ENCODE assay signal across 12 cellular contexts in the genomic region with DNA sequence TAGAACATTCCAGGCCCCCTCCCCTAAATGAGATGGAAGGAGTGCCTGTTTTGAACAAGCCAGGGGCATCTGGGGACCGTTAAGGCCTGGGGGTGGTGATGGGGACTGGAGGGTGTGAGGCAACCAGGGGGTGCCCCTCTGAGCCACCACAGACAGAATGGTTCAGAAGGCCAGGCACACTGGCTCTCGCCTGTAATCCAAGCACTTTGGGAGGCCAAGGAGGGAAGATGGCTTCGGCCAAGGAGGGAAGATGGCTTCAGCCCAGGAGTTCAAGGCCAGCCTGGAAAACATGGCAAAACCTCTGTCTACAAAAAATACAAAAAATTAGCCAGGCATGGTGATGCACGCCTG. TPM values are rescaled to one million over a fixed set of nuclear protein-coding genes. Genes with fewer than 3 reads are reported as not detected.
A peak's percentile ranks its signal among the peaks of the same experiment; 100 is the strongest.
DNase-seq lines count a peak whose midpoint lies in the region; ATAC-seq and TF ChIP-seq lines count a peak whose summit lies in the region.
"Had no signal": no experiment of that assay in that cellular context is flagged by ENCODE, and none has a peak within 500 bp of the region (broad histone marks: within the 10 kb centered on the region; RNA-seq: fewer than 3 reads in every experiment).

No MANE protein-coding gene starts in this region.

- intact Hi-C loops in spleen (cut with DNase I; ENCODE audit: low total_unique reads): no loop called here
- intact Hi-C loops in Calu3 (cut with micrococcal nuclease; ENCODE audit: unreplicated experiment): no loop called here

- H3K27me3 ChIP-seq in spleen (replicated peaks in 1 of 7): peaks cover 0 to 52% (median 38%) of the 10 kb centered on the region in 7 donors
- H3K27me3 ChIP-seq: right atrium auricular region had no signal

- H3K27ac ChIP-seq in spleen: peak overlapping the region in 7 of 8 donors; percentile 49 to 79 (median 77)

- no peak overlapping the region for H3K27ac Mint-ChIP-seq in Calu3 (ENCODE audit: unreplicated experiment)

- no peak for ATAC-seq in HG03097 (IDR thresholded peaks at IDR 0.05; ENCODE audit: low FRiP score, unreplicated experiment)

- 77 to 89% (median 82%) methylated on average over 4 of the region's 4 CpGs for WGBS in spleen, 5 donors

- peaks cover 28% of the 10 kb centered on the region for H3K36me3 Mint-ChIP-seq in Calu3 (ENCODE audit: insufficient read depth, unreplicated experiment)

- H3K4me1 ChIP-seq in spleen: peaks cover 26 to 81% (median 68%) of the 10 kb centered on the region in 6 donors

- H3K4me3 ChIP-seq in GM12865 (ENCODE audit: low read depth, low read length): peak overlapping the region; percentile 96
- H3K4me3 ChIP-seq in WI38 (ENCODE audit: low read depth, low read length): peak overlapping the region; percentile 90
- H3K4me3 ChIP-seq in fibroblast of pulmonary artery (replicated peaks; ENCODE audit: low read depth, low read length): peak overlapping the region; percentile 67
- peak overlapping the region in 1 of 8 donors; percentile 75 for H3K4me3 ChIP-seq in spleen

- CTCF ChIA-PET in Calu3 (lab: Charles Lee): no interaction called here

- BruUV-seq in Calu3 (replicated peaks; lab: Mats Ljungman, UMichigan): no TSS peak

- H3K36me3 ChIP-seq in spleen: no peaks in the 10 kb centered on the region
- H3K36me3 ChIP-seq: right atrium auricular region had no signal

- H3K9me3 ChIP-seq in spleen: no peaks in the 10 kb centered on the region
- H3K9me3 ChIP-seq: right atrium auricular region had no signal

- H3K27me3 Mint-ChIP-seq in Calu3 (ENCODE audit: unreplicated experiment): peaks cover 72% of the 10 kb centered on the region

- H3K9me3 Mint-ChIP-seq in Calu3 (ENCODE audit: low read depth, unreplicated experiment): no peaks in the 10 kb centered on the region

- H3K4me1 Mint-ChIP-seq in Calu3 (ENCODE audit: low read depth, unreplicated experiment): peaks cover 38% of the 10 kb centered on the region

- H3K4me3 Mint-ChIP-seq in Calu3 (ENCODE audit: low read depth, unreplicated experiment): no peak overlapping the region

- DNase-seq in GM12865 (ENCODE audit: low read depth): no peak
- DNase-seq in fibroblast of pulmonary artery (ENCODE audit: low read depth): no peak
- no peak for DNase-seq in spleen
- DNase-seq in mucosa of gallbladder (ENCODE audit: low spot score): no peak
- DNase-seq in iPS-NIHi7 (ENCODE audit: extremely low spot score): no peak
- no peak for DNase-seq in Calu3
- DNase-seq: KG1, NCI-H446, T-helper 2 cell had no signal

- TF ChIP-seq CTCF in GM12865 (IDR thresholded peaks at IDR 0.05; ENCODE audit: insufficient read depth, low read depth, low read length, missing control alignments): no peak
- TF ChIP-seq CTCF in WI38 (IDR thresholded peaks at IDR 0.05; ENCODE audit: low read depth, low read length): no peak
- no peak for TF ChIP-seq CTCF in fibroblast of pulmonary artery (IDR thresholded peaks at IDR 0.05; ENCODE audit: low read length, missing control alignments)
- no peak for TF ChIP-seq CTCF in spleen (IDR thresholded peaks at IDR 0.05 in 8 of 11, conservative IDR thresholded peaks at IDR 0.05 in 3 of 11)
- no peak for TF ChIP-seq CTCF in Calu3 (IDR thresholded peaks at IDR 0.05; ENCODE audit: unreplicated experiment)

- no peak for TF ChIP-seq POLR2A in spleen (IDR thresholded peaks at IDR 0.05)

RNA-seq across cellular contexts. Expression of a gene that starts 4.3 kb away (rescaled TPM):
- total RNA-seq in spleen (100 to 1,000 TPM in 4 of 7 donors, 10 to 100 TPM in 3; 63.8 to 162 (median 101) TPM), mucosa of gallbladder (38.6 TPM), Calu3 (2022) (3.9 and 7.6 TPM in 2 replicates)
- 10 to 100 TPM; 31.9 to 72.1 (median 33.5) TPM for polyA plus RNA-seq in spleen
